2 cellular contexts compared by ENCODE assay signal in genomic region chr15:84621358-84621979, GRCh38.
TF ChIP-seq lines count a peak whose summit lies in the region.

No MANE protein-coding gene starts in this region.

TF ChIP-seq in HEK293, 187 proteins besides CTCF, POLR2A, EP300 and RAD21 (continued from another document):
- no peak for TF ChIP-seq OSR2 (tag by site-specific recombination; IDR thresholded peaks at IDR 0.05)
TF ChIP-seq in HEK293: peak in this region for 2.

TF ChIP-seq in liver, 16 proteins besides CTCF, POLR2A, EP300 and RAD21 (continued from another document):
- TF ChIP-seq ZBTB33 (IDR thresholded peaks at IDR 0.05) = no peak
- no peak for TF ChIP-seq EGR1 (IDR thresholded peaks at IDR 0.05; ENCODE audit: low read depth in 2 of 2)
- no peak for TF ChIP-seq RXRA (IDR thresholded peaks at IDR 0.05)
- no peak for TF ChIP-seq HNF4G (IDR thresholded peaks at IDR 0.05)
- TF ChIP-seq SP1 (IDR thresholded peaks at IDR 0.05) = no peak
- TF ChIP-seq GABPA (IDR thresholded peaks at IDR 0.05 in 1 of 2, conservative IDR thresholded peaks at IDR 0.05 in 1 of 2) = no peak
- no peak for TF ChIP-seq JUND (IDR thresholded peaks at IDR 0.05)
